ENCODE assay signal across 1 cellular context in the genomic region with DNA sequence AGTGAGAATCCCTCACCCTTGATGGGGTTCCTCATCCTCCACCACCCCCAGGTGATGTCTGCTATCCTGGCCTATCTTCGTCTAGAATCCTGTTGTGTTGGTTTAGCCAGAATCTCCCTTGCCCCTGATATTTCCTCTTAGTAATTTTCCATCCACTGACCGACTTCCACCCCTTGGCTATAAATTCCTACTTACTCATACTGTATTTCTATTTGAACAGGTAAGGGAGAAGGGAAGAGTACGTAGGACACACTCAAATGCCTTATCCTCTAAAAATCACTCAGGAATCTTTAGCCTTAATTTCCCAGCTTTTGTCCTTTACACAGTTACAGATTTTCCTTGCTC.
TF ChIP-seq lines count a peak whose summit lies in the region.

No MANE protein-coding gene starts in this region.

TF ChIP-seq in endothelial cell of umbilical vein, 7 proteins besides CTCF, POLR2A, EP300 and RAD21 (continued from another document):
- TF ChIP-seq POLR2AphosphoS5 (IDR thresholded peaks at IDR 0.05; ENCODE audit: insufficient read depth, low read depth, low read length) = no peak
- TF ChIP-seq, protein P1, sequence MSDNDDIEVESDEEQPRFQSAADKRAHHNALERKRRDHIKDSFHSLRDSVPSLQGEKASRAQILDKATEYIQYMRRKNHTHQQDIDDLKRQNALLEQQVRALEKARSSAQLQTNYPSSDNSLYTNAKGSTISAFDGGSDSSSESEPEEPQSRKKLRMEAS (IDR thresholded peaks at IDR 0.05; ENCODE audit: insufficient read depth, insufficient read length) = no peak
